In genomic region chr7:147498081-147498480, GRCh38 we compare ENCODE assay signal across 19 cellular contexts.
A peak's percentile ranks its signal among the peaks of the same experiment; 100 is the strongest.
DNase-seq lines count a peak whose midpoint lies in the region; ATAC-seq and TF ChIP-seq lines count a peak whose summit lies in the region.
"Had no signal": no experiment of that assay in that cellular context is flagged by ENCODE, and none has a peak within 500 bp of the region (broad histone marks: within the 10 kb centered on the region; RNA-seq: fewer than 3 reads in every experiment).

No MANE protein-coding gene starts in this region.

- dilution Hi-C loops in IMR-90 (cut with HindIII; ENCODE audit: low sequenced_read_pairs, unreplicated experiment) = no loop called here

- H2AK5ac ChIP-seq in IMR-90 (ENCODE audit: low read depth, low read length) = no peak overlapping the region

- peak overlapping the region; percentile 39; the same call in 1 of the 2 replicates for H3K4me3 Mint-ChIP-seq in HFFc6
- H3K4me3 Mint-ChIP-seq: CD4-positive, CD25-positive, alpha-beta regulatory T cell; CD8-positive, alpha-beta memory T cell; H9; IgD-negative memory B cell had no signal

- H3K4me3 ChIP-seq in IMR-90 (ENCODE audit: insufficient read depth, low read depth, low read length) = no peak overlapping the region
- no peak overlapping the region for H3K4me3 ChIP-seq in adipocyte (ENCODE audit: low read length)
- no peak overlapping the region for H3K4me3 ChIP-seq in fibroblast of pulmonary artery (replicated peaks; ENCODE audit: low read depth, low read length)
- no peak overlapping the region for H3K4me3 ChIP-seq in thyroid gland (replicated peaks in 1 of 3)

- peak overlapping the region; percentile 40; the same call in 1 of the 2 replicates for H3K27ac Mint-ChIP-seq in HFFc6
- H3K27ac Mint-ChIP-seq: CD4-positive, CD25-positive, alpha-beta regulatory T cell; CD8-positive, alpha-beta memory T cell; H9; IgD-negative memory B cell had no signal

- no peak overlapping the region for H2AK9ac ChIP-seq in IMR-90 (replicated peaks; ENCODE audit: low read depth, low read length, poor library complexity)

- intact Hi-C loops in IMR-90 (cut with micrococcal nuclease) (no loop called here), thyroid gland (cut with DNase I) (no loop called here)

- CTCF ChIA-PET in IMR-90 (lab: Yijun Ruan, JAX) = no interaction called here

- H4K20me1 ChIP-seq in IMR-90 (ENCODE audit: insufficient read depth, low read length) = no peaks in the 10 kb centered on the region

- H2AFZ ChIP-seq in IMR-90 (replicated peaks; ENCODE audit: low read length, poor library complexity) = no peak overlapping the region

- H3K27me3 Mint-ChIP-seq in HFFc6 (ENCODE audit: insufficient read depth) = no peaks in the 10 kb centered on the region
- H3K27me3 Mint-ChIP-seq: CD4-positive, CD25-positive, alpha-beta regulatory T cell; CD8-positive, alpha-beta memory T cell; IgD-negative memory B cell had no signal

- BruUV-seq in IMR-90 (replicated peaks; lab: Mats Ljungman, UMichigan) = no TSS peak

- no peak overlapping the region for H2BK5ac ChIP-seq in IMR-90 (ENCODE audit: low read depth, low read length, poor library complexity, severe bottlenecking)

- no peak overlapping the region for H3K23ac ChIP-seq in IMR-90 (ENCODE audit: low read depth, low read length)

- no peak overlapping the region for H3K27ac ChIP-seq in IMR-90 (ENCODE audit: insufficient read depth, low read length)
- no peak overlapping the region for H3K27ac ChIP-seq in thyroid gland

- no peaks in the 10 kb centered on the region for H3K9me1 ChIP-seq in IMR-90 (ENCODE audit: insufficient read depth, low read length)

- no peak overlapping the region for H2BK20ac ChIP-seq in IMR-90 (ENCODE audit: low read depth, low read length)

- no peak overlapping the region for H4K5ac ChIP-seq in IMR-90 (ENCODE audit: low read depth, low read length)

- no peak overlapping the region for H4K8ac ChIP-seq in IMR-90 (ENCODE audit: low read depth in 2 of 2, low read length in 2 of 2)

- no peak overlapping the region for H3K56ac ChIP-seq in IMR-90 (ENCODE audit: extremely low read depth, insufficient read depth, low read length)

- DNase-seq in HFFc6 = no peak
- DNase-seq in IMR-90 = peak; percentile 21
- peak; percentile 18 for DNase-seq in adipocyte (ENCODE audit: low read depth)
- DNase-seq in fibroblast of pulmonary artery (ENCODE audit: low read depth) = peak; percentile 34
- no peak for DNase-seq in NCI-H2029 (lab: John Stamatoyannopoulos, UW)
- DNase-seq in thyroid gland = no peak
- DNase-seq: ACHN; BE2C; C1 segment of cervical spinal cord; CD4-positive, CD25-positive, alpha-beta regulatory T cell; CD8-positive, alpha-beta memory T cell; COR-L47; DMS153; DMS79; GDM1; H9; KBM-7 had no signal

- ATAC-seq in IMR-90 (ENCODE audit: low read depth) (no peak), HG03432 (IDR thresholded peaks at IDR 0.05; ENCODE audit: unreplicated experiment) (no peak)

- H3K36me3 ChIP-seq in IMR-90 (ENCODE audit: control insufficient read depth, insufficient read depth, low read length) = no peaks in the 10 kb centered on the region
- no peaks in the 10 kb centered on the region for H3K36me3 ChIP-seq in adipocyte (ENCODE audit: control insufficient read depth, insufficient read depth, low read length, severe bottlenecking)
- no peaks in the 10 kb centered on the region for H3K36me3 ChIP-seq in thyroid gland
- H3K36me3 ChIP-seq: BE2C had no signal

- H3K4me2 ChIP-seq in IMR-90 (ENCODE audit: low read depth, low read length) = no peak overlapping the region

- H3K4me1 Mint-ChIP-seq in HFFc6 (ENCODE audit: low read depth) = peaks cover 30% of the 10 kb centered on the region; the same call in 1 of the 2 replicates
- H3K4me1 Mint-ChIP-seq: CD4-positive, CD25-positive, alpha-beta regulatory T cell; CD8-positive, alpha-beta memory T cell; H9; IgD-negative memory B cell had no signal

- in situ Hi-C loops in IMR-90 (cut with MboI; ENCODE audit: low sequenced_read_pairs) = no loop called here

- H3K79me1 ChIP-seq in IMR-90 (ENCODE audit: low read depth in 1 of 2, low read length in 2 of 2) = no peaks in the 10 kb centered on the region

- H3K9ac ChIP-seq in IMR-90 (ENCODE audit: low read depth, low read length) (no peak overlapping the region), adipocyte (ENCODE audit: low read length) (no peak overlapping the region)

- no peak overlapping the region for H2BK120ac ChIP-seq in IMR-90 (ENCODE audit: low read depth, low read length)

- peaks cover 40% of the 10 kb centered on the region for H3K9me3 Mint-ChIP-seq in HFFc6

- H3K4me1 ChIP-seq in IMR-90 (ENCODE audit: control insufficient read depth, insufficient read depth, low read length) (no peaks in the 10 kb centered on the region), adipocyte (ENCODE audit: control insufficient read depth, insufficient read depth, low read length) (no peaks in the 10 kb centered on the region), thyroid gland (no peaks in the 10 kb centered on the region)
- H3K4me1 ChIP-seq: BE2C had no signal

- TF ChIP-seq CTCF in HFFc6 (IDR thresholded peaks at IDR 0.05) (no peak), IMR-90 (conservative IDR thresholded peaks at IDR 0.05; ENCODE audit: low read depth, low read length) (no peak), fibroblast of pulmonary artery (IDR thresholded peaks at IDR 0.05; ENCODE audit: low read length, missing control alignments) (no peak), thyroid gland (IDR thresholded peaks at IDR 0.05) (no peak)

- H3K14ac ChIP-seq in IMR-90 (replicated peaks; ENCODE audit: low read depth, low read length) = no peak overlapping the region

- no CpG with 5 or more reads among the region's 2 CpGs for WGBS in IMR-90 (ENCODE audit: extremely low coverage in 2 of 2, insufficient read length in 1 of 2), 2 experiments
- 95 to 98% methylated on average over 2 of the region's 2 CpGs for WGBS in thyroid gland, 2 donors

- no peak for TF ChIP-seq RAD21 in IMR-90 (IDR thresholded peaks at IDR 0.05; ENCODE audit: low read length)

- no peak overlapping the region for H3K4ac ChIP-seq in IMR-90 (ENCODE audit: low read depth, low read length)

- no peak overlapping the region for H4K91ac ChIP-seq in IMR-90 (ENCODE audit: insufficient read depth, low read depth, low read length)

- POLR2A ChIA-PET in IMR-90 (lab: Charles Lee; ENCODE audit: unreplicated experiment) = interaction anchor here (0.6 kb wide), 1 partner anchor 13 kb away, joined by 3 read pairs; no protein-coding TSS in a partner anchor

- H3K36me3 Mint-ChIP-seq in HFFc6 (ENCODE audit: low read depth) = peaks cover 23% of the 10 kb centered on the region; the same call in 1 of the 2 replicates
- H3K36me3 Mint-ChIP-seq: CD4-positive, CD25-positive, alpha-beta regulatory T cell; IgD-negative memory B cell had no signal

- TF ChIP-seq POLR2A in IMR-90 (IDR thresholded peaks at IDR 0.05; ENCODE audit: low read depth, low read length) = no peak
- TF ChIP-seq POLR2A in thyroid gland (IDR thresholded peaks at IDR 0.05) = no peak

- H3K9me3 ChIP-seq in IMR-90 (ENCODE audit: control insufficient read depth, insufficient read depth, low read length) (no peaks in the 10 kb centered on the region), adipocyte (ENCODE audit: control insufficient read depth, low read length) (peaks cover 8% of the 10 kb centered on the region), thyroid gland (no peaks in the 10 kb centered on the region)
- H3K9me3 ChIP-seq: BE2C had no signal

- no peak overlapping the region for H3K18ac ChIP-seq in IMR-90 (ENCODE audit: low read depth, low read length)

- H2BK15ac ChIP-seq in IMR-90 (ENCODE audit: low read depth, low read length) = no peak overlapping the region

- no peaks in the 10 kb centered on the region for H3K27me3 ChIP-seq in IMR-90 (ENCODE audit: control insufficient read depth, insufficient read depth, low read length)
- no peaks in the 10 kb centered on the region for H3K27me3 ChIP-seq in adipocyte (replicated peaks; ENCODE audit: control insufficient read depth, insufficient read depth, low read length)
- H3K27me3 ChIP-seq in thyroid gland = no peaks in the 10 kb centered on the region
- H3K27me3 ChIP-seq: BE2C had no signal

TF ChIP-seq in IMR-90, 13 proteins besides CTCF, POLR2A, EP300 and RAD21:
- TF ChIP-seq, protein P1, sequence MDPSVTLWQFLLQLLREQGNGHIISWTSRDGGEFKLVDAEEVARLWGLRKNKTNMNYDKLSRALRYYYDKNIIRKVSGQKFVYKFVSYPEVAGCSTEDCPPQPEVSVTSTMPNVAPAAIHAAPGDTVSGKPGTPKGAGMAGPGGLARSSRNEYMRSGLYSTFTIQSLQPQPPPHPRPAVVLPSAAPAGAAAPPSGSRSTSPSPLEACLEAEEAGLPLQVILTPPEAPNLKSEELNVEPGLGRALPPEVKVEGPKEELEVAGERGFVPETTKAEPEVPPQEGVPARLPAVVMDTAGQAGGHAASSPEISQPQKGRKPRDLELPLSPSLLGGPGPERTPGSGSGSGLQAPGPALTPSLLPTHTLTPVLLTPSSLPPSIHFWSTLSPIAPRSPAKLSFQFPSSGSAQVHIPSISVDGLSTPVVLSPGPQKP (IDR thresholded peaks at IDR 0.05; ENCODE audit: borderline replicate concordance, low read depth, low read length) = no peak
- TF ChIP-seq NFE2L2 (IDR thresholded peaks at IDR 0.05; ENCODE audit: low read depth, low read length) (no peak), MAFK (IDR thresholded peaks at IDR 0.05; ENCODE audit: low read depth, low read length) (no peak), SMC3 (IDR thresholded peaks at IDR 0.05; ENCODE audit: low read depth, low read length) (no peak), RFX5 (IDR thresholded peaks at IDR 0.05; ENCODE audit: low read depth, low read length) (no peak)

Comparison
In these comparisons a context has a peak if more than half of its experiments do, and no peak if none do; other contexts are left out.
1. DNase-seq: peak in IMR-90 (single experiment), adipocyte (single experiment) and fibroblast of pulmonary artery (single experiment); none in HFFc6 (single experiment), NCI-H2029 (single experiment) and thyroid gland (0 of 2).